ENCODE assay signal across 2 cellular contexts in the genomic region with DNA sequence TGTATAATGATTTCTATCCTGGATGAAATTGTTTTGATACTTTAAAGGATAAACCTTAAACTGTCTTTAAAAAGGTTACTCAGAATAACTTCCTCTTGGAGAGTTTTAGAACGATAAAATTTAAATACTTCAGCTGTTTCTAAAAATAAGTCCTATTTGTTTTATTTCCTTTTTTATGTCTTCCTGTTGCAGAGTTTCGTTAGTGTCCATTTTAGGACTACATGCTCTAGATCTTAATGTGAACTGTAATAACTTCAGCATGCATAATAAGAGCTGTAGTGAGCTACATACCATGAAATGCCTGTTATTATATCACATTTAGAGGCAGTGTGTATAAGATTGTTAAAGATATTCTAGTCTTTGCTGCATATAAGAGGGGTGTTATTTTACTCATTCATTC.
TF ChIP-seq lines count a peak whose summit lies in the region.

No MANE protein-coding gene starts in this region.

TF ChIP-seq in liver, 16 proteins besides CTCF, POLR2A, EP300 and RAD21:
- TF ChIP-seq YY1 (IDR thresholded peaks at IDR 0.05) (peak; percentile 35), HNF4G (IDR thresholded peaks at IDR 0.05) (no peak)

TF ChIP-seq in HepG2, 621 proteins besides CTCF, POLR2A, EP300 and RAD21:
- TF ChIP-seq POLR2G (IDR thresholded peaks at IDR 0.05; ENCODE audit: low read depth, low read length) (no peak), ZNF160 (CRISPR knock-in tag; IDR thresholded peaks at IDR 0.05) (no peak), DNMT1 (CRISPR knock-in tag; IDR thresholded peaks at IDR 0.05) (no peak), ZNF337 (CRISPR knock-in tag; IDR thresholded peaks at IDR 0.05; ENCODE audit: borderline replicate concordance, low read depth) (no peak), ZNF563 (CRISPR knock-in tag; IDR thresholded peaks at IDR 0.05) (no peak), ZNF747 (CRISPR knock-in tag; IDR thresholded peaks at IDR 0.05; ENCODE audit: borderline replicate concordance) (no peak)
- TF ChIP-seq, protein P1, sequence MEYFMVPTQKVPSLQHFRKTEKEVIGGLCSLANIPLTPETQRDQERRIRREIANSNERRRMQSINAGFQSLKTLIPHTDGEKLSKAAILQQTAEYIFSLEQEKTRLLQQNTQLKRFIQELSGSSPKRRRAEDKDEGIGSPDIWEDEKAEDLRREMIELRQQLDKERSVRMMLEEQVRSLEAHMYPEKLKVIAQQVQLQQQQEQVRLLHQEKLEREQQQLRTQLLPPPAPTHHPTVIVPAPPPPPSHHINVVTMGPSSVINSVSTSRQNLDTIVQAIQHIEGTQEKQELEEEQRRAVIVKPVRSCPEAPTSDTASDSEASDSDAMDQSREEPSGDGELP (IDR thresholded peaks at IDR 0.05; ENCODE audit: borderline replicate concordance, low read depth), result no peak
